Comparison of ENCODE assay signal across 17 cellular contexts in the genomic region with DNA sequence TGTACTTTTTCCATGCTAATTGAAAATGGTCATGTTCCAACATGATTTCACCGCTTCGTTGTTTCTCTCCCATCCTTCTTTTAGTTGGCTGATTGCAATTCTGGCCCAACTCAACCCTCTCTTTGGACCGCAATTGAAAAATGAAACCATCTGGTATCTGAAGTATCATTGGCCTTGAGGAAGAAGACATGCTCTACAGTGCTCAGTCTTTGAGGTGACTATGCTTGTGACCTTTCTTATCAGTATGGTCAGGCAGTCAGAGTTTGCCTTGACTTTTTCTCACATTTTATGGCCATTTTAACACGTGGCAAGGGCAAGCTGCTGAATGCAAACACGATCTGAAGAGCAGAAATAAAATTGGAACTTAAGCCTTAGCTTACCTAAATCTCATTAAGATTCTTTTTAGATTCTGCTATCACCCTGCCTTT. TPM values are rescaled to one million over a fixed set of nuclear protein-coding genes. Genes with fewer than 3 reads are reported as not detected.
A peak's percentile ranks its signal among the peaks of the same experiment; 100 is the strongest.
DNase-seq lines count a peak whose midpoint lies in the region; ATAC-seq, FAIRE-seq and TF ChIP-seq lines count a peak whose summit lies in the region.
"Had no signal": no experiment of that assay in that cellular context is flagged by ENCODE, and none has a peak within 500 bp of the region (broad histone marks: within the 10 kb centered on the region; RNA-seq: fewer than 3 reads in every experiment).

No MANE protein-coding gene starts in this region.

- peaks cover 37% of the 10 kb centered on the region for H3K79me2 ChIP-seq in GM12878 (ENCODE audit: control insufficient read depth, insufficient read depth, low read length)

- CTCF ChIA-PET in activated naive CD4-positive, alpha-beta T cell treated with anti-CD3 and anti-CD28 coated beads for 36 hours (lab: Charles Lee), result no interaction called here
- CTCF ChIA-PET in GM12878 (lab: Yijun Ruan, JAX), result no interaction called here

- TF ChIP-seq EP300 in GM12878 (IDR thresholded peaks at IDR 0.05; ENCODE audit: borderline replicate concordance in 1 of 2, control insufficient read depth in 1 of 2, low read depth in 2 of 2, low read length in 2 of 2), result no peak

- H3K4me3 ChIP-seq in GM12878, result no peak overlapping the region
- H3K4me3 ChIP-seq: suprapubic skin had no signal

- H3K27me3 ChIP-seq in GM12878 (replicated peaks in 1 of 2; ENCODE audit: control insufficient read depth in 2 of 2, insufficient read depth in 2 of 2, low read length in 1 of 2), result no peaks in the 10 kb centered on the region
- H3K27me3 ChIP-seq: suprapubic skin had no signal

- peaks cover 2% of the 10 kb centered on the region for H3K9me3 Mint-ChIP-seq in activated naive CD4-positive, alpha-beta T cell treated with anti-CD3 and anti-CD28 coated beads for 36 hours
- no peaks in the 10 kb centered on the region for H3K9me3 Mint-ChIP-seq in stimulated activated effector memory CD8-positive, alpha-beta T cell treated with anti-CD3 and anti-CD28 coated beads, Interleukin-12 subunit alpha, Interleukin-12 subunit beta, amount 100 ng/mL, for 72 hours

- no peak overlapping the region for H3K9ac ChIP-seq in GM12878 (ENCODE audit: control insufficient read depth, insufficient read depth, low read length)

- no peak overlapping the region for H3K4me3 Mint-ChIP-seq in activated naive CD4-positive, alpha-beta T cell treated with anti-CD3 and anti-CD28 coated beads for 36 hours
- H3K4me3 Mint-ChIP-seq in stimulated activated effector memory CD8-positive, alpha-beta T cell treated with anti-CD3 and anti-CD28 coated beads, Interleukin-12 subunit alpha, Interleukin-12 subunit beta, amount 100 ng/mL, for 72 hours, result no peak overlapping the region

- FAIRE-seq in GM12878 (lab: Jason Lieb, UNC), result peak; percentile 27
- FAIRE-seq: frontal cortex, GM12891 had no signal

- POLR2A ChIA-PET in GM12878 (lab: Charles Lee), result no interaction called here

- peaks cover 29% of the 10 kb centered on the region for H3K36me3 Mint-ChIP-seq in activated naive CD4-positive, alpha-beta T cell treated with anti-CD3 and anti-CD28 coated beads for 36 hours (ENCODE audit: low read depth)
- peaks cover 68% of the 10 kb centered on the region for H3K36me3 Mint-ChIP-seq in stimulated activated effector memory CD8-positive, alpha-beta T cell treated with anti-CD3 and anti-CD28 coated beads, Interleukin-12 subunit alpha, Interleukin-12 subunit beta, amount 100 ng/mL, for 72 hours

- H3K27me3 Mint-ChIP-seq in activated naive CD4-positive, alpha-beta T cell treated with anti-CD3 and anti-CD28 coated beads for 36 hours (ENCODE audit: low read depth), result no peaks in the 10 kb centered on the region

- peaks cover 6% of the 10 kb centered on the region; the same call in 1 of the 2 replicates for H4K20me1 ChIP-seq in GM12878 (ENCODE audit: control insufficient read depth, insufficient read depth)

- RAD21 ChIA-PET in GM12878 (lab: Charles Lee; ENCODE audit: unreplicated experiment), result no interaction called here

- ATAC-seq in GM12878, result no peak
- ATAC-seq in left ventricle myocardium superior, result peak; percentile 34
- ATAC-seq in stimulated activated effector memory CD8-positive, alpha-beta T cell treated with anti-CD3 and anti-CD28 coated beads, Interleukin-12 subunit alpha, Interleukin-12 subunit beta, amount 100 ng/mL, for 72 hours, result no peak
- no peak for ATAC-seq in HG03139 (IDR thresholded peaks at IDR 0.05; ENCODE audit: unreplicated experiment)
- ATAC-seq in GM18907 (IDR thresholded peaks at IDR 0.05; ENCODE audit: unreplicated experiment), result no peak

- intact Hi-C loops in activated naive CD4-positive, alpha-beta T cell treated with anti-CD3 and anti-CD28 coated beads for 36 hours (cut with micrococcal nuclease), result no loop called here
- intact Hi-C loops in GM12878 (cut with micrococcal nuclease; ENCODE audit: unreplicated experiment), result no loop called here
- intact Hi-C loops in left ventricle myocardium superior (cut with micrococcal nuclease), result no loop called here

- H3K4me2 ChIP-seq in GM12878 (ENCODE audit: control insufficient read depth, insufficient read depth), result no peak overlapping the region

- BruUV-seq in GM12878 (replicated peaks; lab: Mats Ljungman, UMichigan), result no TSS peak

- no peak for TF ChIP-seq POLR2A in GM12878 (IDR thresholded peaks at IDR 0.05; ENCODE audit: low read depth, low read length)

- TF ChIP-seq CTCF in GM12878 (IDR thresholded peaks at IDR 0.05 in 2 of 3, conservative IDR thresholded peaks at IDR 0.05 in 1 of 3; ENCODE audit: control insufficient read depth in 2 of 3, extremely low read depth in 1 of 3, insufficient read depth in 1 of 3, low read depth in 3 of 3, low read length in 3 of 3) (no peak), GM13977 (IDR thresholded peaks at IDR 0.05; ENCODE audit: extremely low read depth, insufficient read depth, missing control alignments) (no peak)

- peaks cover 4 to 25% of the 10 kb centered on the region in 2 experiments for H3K36me3 ChIP-seq in GM12878 (ENCODE audit: control insufficient read depth in 2 of 2, insufficient read depth in 2 of 2, low read length in 1 of 2)

- in situ Hi-C loops in GM12878 (cut with MboI), result no loop called here
- in situ Hi-C loops in GM13977 (cut with MboI; ENCODE audit: low pct_unique_long_range_greater_than_20kb, low sequenced_read_pairs, unreplicated experiment), result no loop called here

- DNase-seq in activated naive CD4-positive, alpha-beta T cell treated with anti-CD3 and anti-CD28 coated beads for 36 hours, result no peak
- no peak for DNase-seq in activated naive CD4-positive, alpha-beta T cell treated with anti-CD3 and anti-CD28 coated beads, Interleukin-2, amount 50 U/mL, for 16 hours
- no peak for DNase-seq in GM12878 (ENCODE audit: low read depth, low spot score)
- no peak for DNase-seq in left ventricle myocardium superior
- DNase-seq in stimulated activated effector memory CD8-positive, alpha-beta T cell treated with anti-CD3 and anti-CD28 coated beads, Interleukin-12 subunit alpha, Interleukin-12 subunit beta, amount 100 ng/mL, for 72 hours (ENCODE audit: low spot score in 2 of 2), result no peak
- no peak for DNase-seq in GM13977 (ENCODE audit: low spot score)
- DNase-seq: H7; NCI-H2107; NCI-H774; RPMI8226; stimulated activated CD4-positive, alpha-beta T cell treated with anti-CD3 and anti-CD28 coated beads, Interleukin-12 subunit alpha, Interleukin-12 subunit beta, amount 100 ng/mL, for 4 hours; T-helper 1 cell had no signal

- peak overlapping the region; percentile 31 for H3K27ac Mint-ChIP-seq in activated naive CD4-positive, alpha-beta T cell treated with anti-CD3 and anti-CD28 coated beads for 36 hours
- peak overlapping the region; percentile 5 for H3K27ac Mint-ChIP-seq in stimulated activated effector memory CD8-positive, alpha-beta T cell treated with anti-CD3 and anti-CD28 coated beads, Interleukin-12 subunit alpha, Interleukin-12 subunit beta, amount 100 ng/mL, for 72 hours

- H3K27ac ChIP-seq in GM12878 (ENCODE audit: control insufficient read depth, insufficient read depth), result no peak overlapping the region
- H3K27ac ChIP-seq: suprapubic skin had no signal

- WGBS in GM12878 (ENCODE audit: insufficient coverage, insufficient replicate concordance, low lambda C conversion rate, missing lambda C conversion rate), result 100% methylated on average over 5 of the region's 5 CpGs

- no peak overlapping the region for H2AFZ ChIP-seq in GM12878 (ENCODE audit: control insufficient read depth, low read depth, low read length)

- H3K4me1 ChIP-seq in GM12878 (ENCODE audit: control insufficient read depth, insufficient read depth, low read length), result no peaks in the 10 kb centered on the region

- H3K9me3 ChIP-seq in GM12878 (replicated peaks; ENCODE audit: control insufficient read depth, insufficient read depth, low read length), result no peaks in the 10 kb centered on the region
- H3K9me3 ChIP-seq: suprapubic skin had no signal

- H3K4me1 Mint-ChIP-seq in activated naive CD4-positive, alpha-beta T cell treated with anti-CD3 and anti-CD28 coated beads for 36 hours (ENCODE audit: low read depth), result peaks cover 35% of the 10 kb centered on the region
- H3K4me1 Mint-ChIP-seq in stimulated activated effector memory CD8-positive, alpha-beta T cell treated with anti-CD3 and anti-CD28 coated beads, Interleukin-12 subunit alpha, Interleukin-12 subunit beta, amount 100 ng/mL, for 72 hours, result peaks cover 31% of the 10 kb centered on the region

- SMC1A ChIA-PET in GM12878 (lab: Charles Lee; ENCODE audit: uncharacterized antibody, unreplicated experiment), result interaction anchor here (0.7 to 1.2 kb wide), 3 partner anchors 9 to 36 kb away, joined by 3 read pairs; partner anchors contain the start of gene ATP6V0E1

- TF ChIP-seq RAD21 in GM12878 (IDR thresholded peaks at IDR 0.05; ENCODE audit: insufficient read depth, low read depth, low read length), result no peak

RNA-seq across cellular contexts. Expression of gene CREBRF, which starts 36.0 kb away (rescaled TPM):
- 10 to 100 TPM; 17.0 to 18.3 TPM for total RNA-seq in activated naive CD4-positive, alpha-beta T cell treated with anti-CD3 and anti-CD28 coated beads for 36 hours
- total RNA-seq in GM12878 (2013; cell fraction: nucleolus; rRNA removed), result 62.7 and 66.4 TPM in 2 replicates
- total RNA-seq in GM12878 (2014; rRNA removed) (6.0 and 9.0 TPM in 2 replicates), GM12878 (2014; rRNA removed; fragmentation: Illumina TruSeq; extraction: Trizol) (6.5 and 6.6 TPM in 2 replicates), GM12878 (2021) (6.4 and 7.6 TPM in 2 replicates), left ventricle myocardium superior (28.3 TPM)
- polyA plus RNA-seq in GM12878 (2011; ENCODE audit: low read depth), result 6.3 TPM
- polyA plus RNA-seq in GM12878 (2011; rRNA removed) (12.7 and 18.9 TPM in 2 replicates), GM12878 (2014; fragmentation: Illumina TruSeq; extraction: Trizol) (4.7 and 5.0 TPM in 2 replicates), GM12878 (2014; fragmentation: Nextera tagmentation; extraction: Ambion mirVana) (1 to 10 TPM; 1.2 to 1.4 TPM), GM12878 (2014; rRNA removed) (3.2 and 5.7 TPM in 2 replicates), GM12878 (2016; fragmentation: Nextera tagmentation; extraction: Ambion mirVana) (1 to 10 TPM; 1.6 TPM)
- polyA plus RNA-seq in GM12878 (2011; cell fraction: cytosol; rRNA removed), result 5.2 and 6.7 TPM in 2 replicates
- 8.6 and 16.8 TPM in 2 replicates for polyA plus RNA-seq in GM12878 (2011; cell fraction: nucleus; rRNA removed)
- 9.2 and 10.2 TPM in 2 replicates for polyA plus RNA-seq in GM12878 (2012)
- polyA minus RNA-seq in GM12878 (2011; rRNA and poly(A)+ RNA removed), result 23.6 and 24.2 TPM in 2 replicates
- 5.9 and 9.1 TPM in 2 replicates for polyA minus RNA-seq in GM12878 (2011; cell fraction: cytosol; rRNA and poly(A)+ RNA removed)
- polyA minus RNA-seq in GM12878 (2011; cell fraction: nucleus; rRNA and poly(A)+ RNA removed), result 18.9 and 20.0 TPM in 2 replicates

RNA-seq across cellular contexts. Expression of gene ATP6V0E1, which starts 36.6 kb away (rescaled TPM):
- total RNA-seq in activated naive CD4-positive, alpha-beta T cell treated with anti-CD3 and anti-CD28 coated beads for 36 hours, result 10 to 100 TPM; 70.9 to 71.9 TPM
- total RNA-seq in GM12878 (2013; cell fraction: nucleolus; rRNA removed), result 109 and 116 TPM in 2 replicates
- total RNA-seq in GM12878 (2014; rRNA removed), result 138 and 143 TPM in 2 replicates
- total RNA-seq in GM12878 (2014; rRNA removed; fragmentation: Illumina TruSeq; extraction: Trizol), result 145 and 150 TPM in 2 replicates
- 152 and 163 TPM in 2 replicates for total RNA-seq in GM12878 (2021)
- 386 TPM for polyA plus RNA-seq in GM12878 (2011; ENCODE audit: low read depth)
- 448 and 499 TPM in 2 replicates for polyA plus RNA-seq in GM12878 (2011; rRNA removed)
- polyA plus RNA-seq in GM12878 (2011; cell fraction: cytosol; rRNA removed), result 209 and 232 TPM in 2 replicates
- 138 and 238 TPM in 2 replicates for polyA plus RNA-seq in GM12878 (2011; cell fraction: nucleus; rRNA removed)
- polyA plus RNA-seq in GM12878 (2012), result 225 and 685 TPM in 2 replicates
- polyA plus RNA-seq in GM12878 (2014; fragmentation: Illumina TruSeq; extraction: Trizol), result 219 and 238 TPM in 2 replicates
- 100 to 1,000 TPM; 627 to 787 TPM for polyA plus RNA-seq in GM12878 (2014; fragmentation: Nextera tagmentation; extraction: Ambion mirVana)
- polyA plus RNA-seq in GM12878 (2014; rRNA removed), result 149 and 178 TPM in 2 replicates
- 100 to 1,000 TPM; 393 to 410 TPM for polyA plus RNA-seq in GM12878 (2016; fragmentation: Nextera tagmentation; extraction: Ambion mirVana)
- 185 and 211 TPM in 2 replicates for polyA minus RNA-seq in GM12878 (2011; rRNA and poly(A)+ RNA removed)
- polyA minus RNA-seq in GM12878 (2011; cell fraction: cytosol; rRNA and poly(A)+ RNA removed), result 41.8 and 51.5 TPM in 2 replicates
- 30.3 and 51.4 TPM in 2 replicates for polyA minus RNA-seq in GM12878 (2011; cell fraction: nucleus; rRNA and poly(A)+ RNA removed)
- total RNA-seq in left ventricle myocardium superior, result 153 TPM
